14 cellular contexts compared by ENCODE assay signal in genomic region chr7:99410635-99411034, GRCh38. TPM values are rescaled to one million over a fixed set of nuclear protein-coding genes. Genes with fewer than 3 reads are reported as not detected.
DNase-seq lines count a peak whose midpoint lies in the region; ATAC-seq and TF ChIP-seq lines count a peak whose summit lies in the region.
"Had no signal": no experiment of that assay in that cellular context is flagged by ENCODE, and none has a peak within 500 bp of the region (broad histone marks: within the 10 kb centered on the region; RNA-seq: fewer than 3 reads in every experiment).

No MANE protein-coding gene starts in this region.

- RAD21 ChIA-PET in HCT116 (lab: Charles Lee; ENCODE audit: low non-redundant PET in 1 of 2, low total read pairs in 2 of 2, uncharacterized antibody in 2 of 2, unreplicated experiment in 2 of 2) = no interaction called here

- H3K27me3 ChIP-seq in BLaER1 treated with 17β-estradiol and CSF1 and Interleukin-3, amounts not matched to agents 10 nM and 100 nM = no peaks in the 10 kb centered on the region
- no peaks in the 10 kb centered on the region for H3K27me3 ChIP-seq in HCT116 (ENCODE audit: insufficient read depth, low read length)
- no peaks in the 10 kb centered on the region for H3K27me3 ChIP-seq in naive thymus-derived CD4-positive, alpha-beta T cell (ENCODE audit: control insufficient read depth in 2 of 2, insufficient read depth in 2 of 2, low read length in 2 of 2)
- H3K27me3 ChIP-seq: pancreas had no signal

- H3K9me3 Mint-ChIP-seq in activated naive CD4-positive, alpha-beta T cell treated with anti-CD3 and anti-CD28 coated beads, Interleukin-2, amount 50 U/mL, for 72 hours = no peaks in the 10 kb centered on the region
- H3K9me3 Mint-ChIP-seq in naive thymus-derived CD4-positive, alpha-beta T cell = peaks cover 0 to 2% (median 0%) of the 10 kb centered on the region in 11 donors

- peaks cover 71% of the 10 kb centered on the region for H3K79me2 ChIP-seq in HCT116 (ENCODE audit: insufficient read depth, low read length)

- H2AFZ ChIP-seq in HCT116 (ENCODE audit: low read depth, low read length, poor library complexity, severe bottlenecking) = no peak overlapping the region

- H3K36me3 ChIP-seq in BLaER1 treated with 17β-estradiol and CSF1 and Interleukin-3, amounts not matched to agents 10 nM and 100 nM = peaks cover 54 to 66% (median 58%) of the 10 kb centered on the region in 11 experiments
- H3K36me3 ChIP-seq in HCT116 (ENCODE audit: control insufficient read depth in 1 of 2, insufficient read depth in 2 of 2, low read length in 2 of 2) = peaks cover 30 to 41% of the 10 kb centered on the region in 2 experiments; a peak in 3 of 4 replicates
- peaks cover 16 to 51% (median 18%) of the 10 kb centered on the region in 3 experiments for H3K36me3 ChIP-seq in naive thymus-derived CD4-positive, alpha-beta T cell (ENCODE audit: control insufficient read depth in 2 of 3, insufficient read depth in 3 of 3, low read length in 3 of 3)

- no peaks in the 10 kb centered on the region for H3K27me3 Mint-ChIP-seq in naive thymus-derived CD4-positive, alpha-beta T cell

- peak overlapping the region in 9 of 10 experiments; percentile 82 to 100 (median 93); a peak in 10 of 20 replicates for H3K4me3 ChIP-seq in BLaER1 treated with 17β-estradiol and CSF1 and Interleukin-3, amounts not matched to agents 10 nM and 100 nM
- H3K4me3 ChIP-seq in HCT116 (replicated peaks in 1 of 2; ENCODE audit: low read depth in 1 of 2, low read length in 2 of 2) = no peak overlapping the region
- H3K4me3 ChIP-seq in naive thymus-derived CD4-positive, alpha-beta T cell (ENCODE audit: low read length) = no peak overlapping the region

- no peak for TF ChIP-seq RAD21 in HCT116 (IDR thresholded peaks at IDR 0.05; ENCODE audit: low read depth)

- H3K27ac Mint-ChIP-seq in activated naive CD4-positive, alpha-beta T cell treated with anti-CD3 and anti-CD28 coated beads, Interleukin-2, amount 50 U/mL, for 72 hours = peak overlapping the region; percentile 90 to 94
- peak overlapping the region; percentile 41 to 97 (median 94) for H3K27ac Mint-ChIP-seq in naive thymus-derived CD4-positive, alpha-beta T cell

- H3K9ac ChIP-seq in BLaER1 treated with 17β-estradiol and CSF1 and Interleukin-3, amounts not matched to agents 10 nM and 100 nM = peak overlapping the region; percentile 89 to 98 (median 94); a peak in 20 of 22 replicates
- H3K9ac ChIP-seq in HCT116 (ENCODE audit: low read length) = no peak overlapping the region

- H3K4me2 ChIP-seq in BLaER1 treated with 17β-estradiol and CSF1 and Interleukin-3, amounts not matched to agents 10 nM and 100 nM = peak overlapping the region; percentile 80 to 96 (median 92)
- H3K4me2 ChIP-seq in HCT116 (ENCODE audit: low read length) = peak overlapping the region; percentile 96; the same call in 1 of the 2 replicates

- peaks cover 37 to 61% (median 44%) of the 10 kb centered on the region in 7 donors for H3K4me1 Mint-ChIP-seq in naive thymus-derived CD4-positive, alpha-beta T cell

- H3K4me1 ChIP-seq in BLaER1 treated with 17β-estradiol and CSF1 and Interleukin-3, amounts not matched to agents 10 nM and 100 nM = peaks cover 28 to 35% (median 33%) of the 10 kb centered on the region in 10 experiments
- H3K4me1 ChIP-seq in HCT116 (ENCODE audit: control insufficient read depth in 1 of 2, insufficient read depth in 2 of 2, low read length in 2 of 2) = peaks cover 13 to 19% of the 10 kb centered on the region in 2 experiments; a peak in 3 of 4 replicates
- peaks cover 26 to 35% of the 10 kb centered on the region in 2 donors for H3K4me1 ChIP-seq in naive thymus-derived CD4-positive, alpha-beta T cell (ENCODE audit: control insufficient read depth in 2 of 2, insufficient read depth in 2 of 2, low read length in 2 of 2)

- DNase-seq in HCT116 (ENCODE audit: low read depth, low spot score) (no peak), midbrain (lab: John Stamatoyannopoulos, UW) (no peak), DMS 273 (lab: John Stamatoyannopoulos, UW; ENCODE audit: unreplicated experiment) (no peak), NCI-H69 (lab: John Stamatoyannopoulos, UW) (no peak)
- DNase-seq in activated naive CD4-positive, alpha-beta T cell treated with anti-CD3 and anti-CD28 coated beads, Interleukin-2, amount 50 U/mL, for 72 hours (ENCODE audit: low spot score in 2 of 2) = no peak
- DNase-seq in naive thymus-derived CD4-positive, alpha-beta T cell = no peak
- DNase-seq in stimulated activated naive CD4-positive, alpha-beta T cell treated with Interleukin-2 at 50 U/mL for 16 hours (lab: John Stamatoyannopoulos, UW) = no peak
- DNase-seq: activated effector memory CD4-positive, alpha-beta T cell treated with anti-CD3 and anti-CD28 coated beads, Interleukin-2, amount 50 U/mL, for 16 hours; DMS153; foreskin melanocyte; Kasumi-1; NCI-H2171; pancreas had no signal

- peak overlapping the region in 1 of 11 experiments; percentile 96; a peak in 2 of 22 replicates for H3K27ac ChIP-seq in BLaER1 treated with 17β-estradiol and CSF1 and Interleukin-3, amounts not matched to agents 10 nM and 100 nM
- H3K27ac ChIP-seq in HCT116 (ENCODE audit: low read depth, low read length) = no peak overlapping the region
- H3K27ac ChIP-seq in naive thymus-derived CD4-positive, alpha-beta T cell (ENCODE audit: low read depth, low read length) = peak overlapping the region; percentile 93
- H3K27ac ChIP-seq: pancreas had no signal

- CTCF ChIA-PET in HCT116 (lab: Charles Lee) = no interaction called here
- CTCF ChIA-PET in naive thymus-derived CD4-positive, alpha-beta T cell (lab: Charles Lee) = no interaction called here

- TF ChIP-seq CTCF in HCT116 (IDR thresholded peaks at IDR 0.05 in 2 of 3, conservative IDR thresholded peaks at IDR 0.05 in 1 of 3; ENCODE audit: borderline replicate concordance in 1 of 3, insufficient read depth in 1 of 3, low read depth in 2 of 3, low read length in 2 of 3) = no peak

- H3K9me3 ChIP-seq in BLaER1 treated with 17β-estradiol and CSF1 and Interleukin-3, amounts not matched to agents 10 nM and 100 nM (replicated peaks in 1 of 11) = no peaks in the 10 kb centered on the region
- H3K9me3 ChIP-seq in HCT116 (ENCODE audit: control insufficient read depth in 1 of 2, insufficient read depth in 1 of 2, low read depth in 1 of 2, low read length in 2 of 2) = no peaks in the 10 kb centered on the region
- no peaks in the 10 kb centered on the region for H3K9me3 ChIP-seq in naive thymus-derived CD4-positive, alpha-beta T cell (ENCODE audit: control insufficient read depth in 2 of 3, low read length in 3 of 3)
- H3K9me3 ChIP-seq: pancreas had no signal

- no TSS peak for BruUV-seq in HCT116 (replicated peaks; lab: Mats Ljungman, UMichigan)

- no peaks in the 10 kb centered on the region for H3K9me2 ChIP-seq in HCT116 (ENCODE audit: insufficient read depth)

- intact Hi-C loops in HCT116 (cut with micrococcal nuclease) = no loop called here
- intact Hi-C loops in naive thymus-derived CD4-positive, alpha-beta T cell (cut with micrococcal nuclease) = no loop called here

- no peak for TF ChIP-seq POLR2A in HCT116 (IDR thresholded peaks at IDR 0.05; ENCODE audit: borderline replicate concordance, extremely low read depth, insufficient read depth, insufficient read length)

- H3K36me3 Mint-ChIP-seq in activated naive CD4-positive, alpha-beta T cell treated with anti-CD3 and anti-CD28 coated beads, Interleukin-2, amount 50 U/mL, for 72 hours = peaks cover 46 to 52% of the 10 kb centered on the region in 2 donors
- peaks cover 7 to 23% (median 19%) of the 10 kb centered on the region in 5 donors for H3K36me3 Mint-ChIP-seq in naive thymus-derived CD4-positive, alpha-beta T cell

- POLR2A ChIA-PET in HCT116 (lab: Charles Lee) = no interaction called here
- POLR2A ChIA-PET in naive thymus-derived CD4-positive, alpha-beta T cell (lab: Charles Lee) = interaction anchor here (0.5 to 5.0 kb wide), 4 partner anchors 12 to 146 kb away, joined by 3 to 62 read pairs (median 4); partner anchors contain the start of gene ARPC1B

- peak overlapping the region; percentile 91 to 98 (median 96) for H3K4me3 Mint-ChIP-seq in naive thymus-derived CD4-positive, alpha-beta T cell

- H4K20me1 ChIP-seq in BLaER1 treated with 17β-estradiol and CSF1 and Interleukin-3, amounts not matched to agents 10 nM and 100 nM = peaks cover 37 to 91% (median 68%) of the 10 kb centered on the region in 11 experiments; a peak in 21 of 22 replicates
- no peaks in the 10 kb centered on the region; the same call in 1 of the 2 replicates for H4K20me1 ChIP-seq in HCT116 (ENCODE audit: insufficient read depth)

- no peak for ATAC-seq in HCT116
- ATAC-seq in activated naive CD4-positive, alpha-beta T cell treated with anti-CD3 and anti-CD28 coated beads, Interleukin-2, amount 50 U/mL, for 72 hours = no peak
- ATAC-seq in naive thymus-derived CD4-positive, alpha-beta T cell = no peak
- ATAC-seq: pancreas had no signal

RNA-seq across cellular contexts. Expression of gene BUD31, which starts 1.9 kb away (rescaled TPM):
- total RNA-seq in HCT116 (2021; ENCODE audit: unreplicated experiment) = 154 TPM
- 157 and 178 TPM in 2 replicates for polyA plus RNA-seq in HCT116 (2012)
- total RNA-seq in activated naive CD4-positive, alpha-beta T cell treated with anti-CD3 and anti-CD28 coated beads, Interleukin-2, amount 50 U/mL, for 72 hours = 100 to 1,000 TPM; 131 to 135 TPM
- total RNA-seq in naive thymus-derived CD4-positive, alpha-beta T cell = 100 to 1,000 TPM in 2 of 5 experiments, 10 to 100 TPM in 3; 55.2 to 134 (median 83.9) TPM
- 100 to 1,000 TPM; 148 to 173 TPM for polyA plus RNA-seq in naive thymus-derived CD4-positive, alpha-beta T cell

RNA-seq across cellular contexts. Expression of gene PDAP1, which starts 2.2 kb away (rescaled TPM):
- 200 TPM for total RNA-seq in HCT116 (2021; ENCODE audit: unreplicated experiment)
- 203 and 206 TPM in 2 replicates for polyA plus RNA-seq in HCT116 (2012)
- 100 to 1,000 TPM; 101 to 148 TPM for total RNA-seq in activated naive CD4-positive, alpha-beta T cell treated with anti-CD3 and anti-CD28 coated beads, Interleukin-2, amount 50 U/mL, for 72 hours
- total RNA-seq in naive thymus-derived CD4-positive, alpha-beta T cell = 100 to 1,000 TPM in 1 of 5 experiments, 10 to 100 TPM in 4; 42.8 to 104 (median 64.0) TPM
- 10 to 100 TPM; 38.4 to 41.2 TPM for polyA plus RNA-seq in naive thymus-derived CD4-positive, alpha-beta T cell

RNA-seq across cellular contexts. Expression of gene PTCD1, which starts 28.0 kb away (rescaled TPM):
- 9.2 TPM for total RNA-seq in HCT116 (2021; ENCODE audit: unreplicated experiment)
- 6.7 and 8.0 TPM in 2 replicates for polyA plus RNA-seq in HCT116 (2012)
- total RNA-seq in activated naive CD4-positive, alpha-beta T cell treated with anti-CD3 and anti-CD28 coated beads, Interleukin-2, amount 50 U/mL, for 72 hours = 1 to 10 TPM; 4.4 to 4.5 TPM
- total RNA-seq in naive thymus-derived CD4-positive, alpha-beta T cell = 10 to 100 TPM in 2 of 5 experiments, 1 to 10 TPM in 3; 4.0 to 10.8 (median 8.8) TPM
- 1 to 10 TPM; 3.7 to 4.2 TPM for polyA plus RNA-seq in naive thymus-derived CD4-positive, alpha-beta T cell

RNA-seq across cellular contexts. Expression of gene CPSF4, which starts 28.1 kb away (rescaled TPM):
- total RNA-seq in HCT116 (2021; ENCODE audit: unreplicated experiment) = 67.0 TPM
- 46.3 and 48.6 TPM in 2 replicates for polyA plus RNA-seq in HCT116 (2012)
- 10 to 100 TPM; 47.5 to 62.1 TPM for total RNA-seq in activated naive CD4-positive, alpha-beta T cell treated with anti-CD3 and anti-CD28 coated beads, Interleukin-2, amount 50 U/mL, for 72 hours
- 10 to 100 TPM; 36.3 to 69.4 (median 45.7) TPM for total RNA-seq in naive thymus-derived CD4-positive, alpha-beta T cell
- 10 to 100 TPM; 22.4 to 28.3 TPM for polyA plus RNA-seq in naive thymus-derived CD4-positive, alpha-beta T cell

RNA-seq across cellular contexts. Expression of gene ARPC1B, which starts 36.1 kb away (rescaled TPM):
- 192 TPM for total RNA-seq in HCT116 (2021; ENCODE audit: unreplicated experiment)
- 365 and 430 TPM in 2 replicates for polyA plus RNA-seq in HCT116 (2012)
- total RNA-seq in activated naive CD4-positive, alpha-beta T cell treated with anti-CD3 and anti-CD28 coated beads, Interleukin-2, amount 50 U/mL, for 72 hours = 100 to 1,000 TPM; 254 to 333 TPM
- total RNA-seq in naive thymus-derived CD4-positive, alpha-beta T cell = 100 to 1,000 TPM in 4 of 5 experiments, 10 to 100 TPM in 1; 88.1 to 364 (median 141) TPM
- polyA plus RNA-seq in naive thymus-derived CD4-positive, alpha-beta T cell = 100 to 1,000 TPM; 379 to 575 TPM

Comparison
In these comparisons a context has a peak if more than half of its experiments do, and no peak if none do; other contexts are left out.
1. H3K4me3 ChIP-seq: peak in BLaER1 treated with 17β-estradiol and CSF1 and Interleukin-3, amounts not matched to agents 10 nM and 100 nM (9 of 10); none in HCT116 (0 of 2) and naive thymus-derived CD4-positive, alpha-beta T cell (single experiment).